ENCODE assay signal across 1 cellular context in genomic region chr1:59046134-59046533, GRCh38.
TF ChIP-seq lines count a peak whose summit lies in the region.

No MANE protein-coding gene starts in this region.

TF ChIP-seq in K562, 482 proteins besides CTCF, POLR2A, EP300 and RAD21 (continued from another document):
- TF ChIP-seq, protein P1, sequence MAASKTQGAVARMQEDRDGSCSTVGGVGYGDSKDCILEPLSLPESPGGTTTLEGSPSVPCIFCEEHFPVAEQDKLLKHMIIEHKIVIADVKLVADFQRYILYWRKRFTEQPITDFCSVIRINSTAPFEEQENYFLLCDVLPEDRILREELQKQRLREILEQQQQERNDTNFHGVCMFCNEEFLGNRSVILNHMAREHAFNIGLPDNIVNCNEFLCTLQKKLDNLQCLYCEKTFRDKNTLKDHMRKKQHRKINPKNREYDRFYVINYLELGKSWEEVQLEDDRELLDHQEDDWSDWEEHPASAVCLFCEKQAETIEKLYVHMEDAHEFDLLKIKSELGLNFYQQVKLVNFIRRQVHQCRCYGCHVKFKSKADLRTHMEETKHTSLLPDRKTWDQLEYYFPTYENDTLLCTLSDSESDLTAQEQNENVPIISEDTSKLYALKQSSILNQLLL (CRISPR knock-in tag; IDR thresholded peaks at IDR 0.05; ENCODE audit: borderline replicate concordance): no peak
